ENCODE assay signal across 6 cellular contexts in the genomic region with DNA sequence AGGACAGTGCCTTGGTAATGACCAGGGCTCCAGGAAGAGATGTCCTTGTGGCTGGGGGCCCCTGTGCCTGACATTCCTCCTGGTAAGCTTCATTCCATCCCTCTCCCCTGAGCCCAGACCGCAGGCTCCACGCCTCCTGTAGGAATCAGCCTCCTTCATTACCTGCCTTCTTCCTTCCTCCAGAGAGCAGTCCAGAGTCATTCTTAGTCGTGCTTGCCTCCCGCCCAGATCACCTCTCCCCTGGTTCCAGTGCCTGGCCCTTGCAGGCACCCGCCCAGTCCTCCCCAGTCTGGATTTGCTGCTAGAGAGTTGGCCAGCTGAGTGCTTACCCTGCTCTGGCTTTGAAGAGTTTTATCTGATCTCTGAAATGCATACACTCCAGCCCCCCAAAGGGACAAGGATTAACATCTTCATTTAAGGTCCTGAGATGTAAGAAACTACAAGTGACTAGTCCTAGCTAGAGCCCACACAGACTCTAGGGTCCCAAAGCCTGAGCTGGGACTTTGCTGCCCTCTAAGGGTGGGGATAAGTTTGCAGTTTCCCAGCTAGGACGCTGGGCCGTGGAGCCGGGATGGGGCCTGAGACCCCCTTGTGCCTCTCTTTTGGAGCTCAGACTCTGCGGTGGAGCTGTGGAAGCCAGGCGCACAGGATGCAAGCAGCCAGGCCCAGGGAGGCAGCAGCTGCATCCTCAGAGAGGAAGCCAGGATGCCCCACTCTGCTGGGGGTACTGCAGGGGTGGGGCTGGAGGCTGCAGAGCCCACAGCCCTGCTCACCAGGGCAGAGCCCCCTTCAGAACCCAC. TPM values are rescaled to one million over a fixed set of nuclear protein-coding genes. Genes with fewer than 3 reads are reported as not detected.
DNase-seq lines count a peak whose midpoint lies in the region; ATAC-seq and TF ChIP-seq lines count a peak whose summit lies in the region.

No MANE protein-coding gene starts in this region.

- H3K4me3 ChIP-seq in WI38 (ENCODE audit: low read depth, low read length): no peak overlapping the region
- peak overlapping the region in 6 of 10 donors; percentile 11 to 53 (median 49) for H3K4me3 ChIP-seq in heart right ventricle
- peak overlapping the region; percentile 2 for H3K4me3 ChIP-seq in suprapubic skin

- no peak for DNase-seq in activated CD4-positive, CD25-positive, alpha-beta regulatory T cell treated with anti-CD3 and anti-CD28 coated beads, Interleukin-2, amount 50 U/mL, for 72 hours
- DNase-seq in heart right ventricle: peak in 1 of 2 donors; percentile 45
- no peak for DNase-seq in suprapubic skin (ENCODE audit: low spot score in 2 of 2)

- TF ChIP-seq CTCF in WI38 (IDR thresholded peaks at IDR 0.05; ENCODE audit: low read depth, low read length): peak; percentile 64
- TF ChIP-seq CTCF in heart right ventricle (IDR thresholded peaks at IDR 0.05): peak; percentile 62 to 78 (median 73)
- peak; percentile 16 to 43 for TF ChIP-seq CTCF in suprapubic skin (IDR thresholded peaks at IDR 0.05)

- H3K36me3 ChIP-seq in heart right ventricle: peaks cover 0 to 30% (median 0%) of the 10 kb centered on the region in 9 donors
- H3K36me3 ChIP-seq in suprapubic skin: peaks cover 5% of the 10 kb centered on the region

- H3K27ac ChIP-seq in heart right ventricle (peak overlapping the region in 7 of 10 donors; percentile 19 to 88 (median 83)), suprapubic skin (no peak overlapping the region)

- peak; percentile 83 to 85 for ATAC-seq in activated CD4-positive, CD25-positive, alpha-beta regulatory T cell treated with anti-CD3 and anti-CD28 coated beads, Interleukin-2, amount 50 U/mL, for 24 hours
- ATAC-seq in heart right ventricle: peak in 6 of 8 donors; percentile 24 to 51 (median 40)
- ATAC-seq in HG03378 (IDR thresholded peaks at IDR 0.05; ENCODE audit: unreplicated experiment): no peak

- H3K4me1 ChIP-seq in heart right ventricle (peaks cover 24 to 63% (median 55%) of the 10 kb centered on the region in 9 donors), suprapubic skin (peaks cover 48% of the 10 kb centered on the region)

- no peaks in the 10 kb centered on the region for H3K27me3 ChIP-seq in heart right ventricle
- no peaks in the 10 kb centered on the region for H3K27me3 ChIP-seq in suprapubic skin

- 33 to 40% methylated on average over 10 of the region's 10 CpGs for WGBS in heart right ventricle, 2 donors
- 43% methylated on average over 10 of the region's 10 CpGs for WGBS in suprapubic skin

- intact Hi-C loops in heart right ventricle (cut with DNase I): loop anchor here in 7 of 10 donors (2.0 to 5.0 kb wide), 5 partner anchors 42 to 98 kb away; a partner anchor contains a TSS

- no peak for TF ChIP-seq POLR2A in suprapubic skin (IDR thresholded peaks at IDR 0.05)

- TF ChIP-seq EP300 in suprapubic skin (IDR thresholded peaks at IDR 0.05): no peak

- H3K9me3 ChIP-seq in heart right ventricle: no peaks in the 10 kb centered on the region
- no peaks in the 10 kb centered on the region for H3K9me3 ChIP-seq in suprapubic skin

RNA-seq across cellular contexts. Expression of a gene that starts 1.6 kb away (rescaled TPM):
- total RNA-seq in heart right ventricle (10 to 100 TPM in 4 of 10 donors, 1 to 10 TPM in 6; 6.6 to 26.5 (median 9.7) TPM), suprapubic skin (10 to 100 TPM; 17.5 to 27.0 (median 25.0) TPM)
- 10 to 100 TPM; 15.5 to 49.2 TPM for polyA plus RNA-seq in heart right ventricle

RNA-seq across cellular contexts. Expression of a gene that starts 10.6 kb away (rescaled TPM):
- total RNA-seq in heart right ventricle (10 to 100 TPM; 23.8 to 54.8 (median 35.7) TPM), suprapubic skin (10 to 100 TPM; 47.1 to 91.1 (median 71.3) TPM)
- polyA plus RNA-seq in heart right ventricle: 10 to 100 TPM; 24.4 to 35.1 TPM

RNA-seq across cellular contexts. Expression of a gene that starts 10.8 kb away (rescaled TPM):
- total RNA-seq in heart right ventricle (10 to 100 TPM; 17.2 to 38.8 (median 21.8) TPM), suprapubic skin (10 to 100 TPM; 22.9 to 28.0 (median 24.6) TPM)
- polyA plus RNA-seq in heart right ventricle: 10 to 100 TPM; 28.9 to 42.6 TPM

RNA-seq across cellular contexts. Expression of a gene that starts 44.6 kb away (rescaled TPM):
- total RNA-seq in heart right ventricle: 10 to 100 TPM in 4 of 10 donors, 1 to 10 TPM in 6; 6.4 to 22.5 (median 8.3) TPM
- polyA plus RNA-seq in heart right ventricle: 10 to 100 TPM in 1 of 2 donors, 1 to 10 TPM in 1; 8.1 to 30.6 TPM
- 100 to 1,000 TPM in 1 of 4 donors, 10 to 100 TPM in 3; 53.4 to 193 (median 71.8) TPM for total RNA-seq in suprapubic skin
